Comparison of ENCODE assay signal across 28 cellular contexts in the genomic region with DNA sequence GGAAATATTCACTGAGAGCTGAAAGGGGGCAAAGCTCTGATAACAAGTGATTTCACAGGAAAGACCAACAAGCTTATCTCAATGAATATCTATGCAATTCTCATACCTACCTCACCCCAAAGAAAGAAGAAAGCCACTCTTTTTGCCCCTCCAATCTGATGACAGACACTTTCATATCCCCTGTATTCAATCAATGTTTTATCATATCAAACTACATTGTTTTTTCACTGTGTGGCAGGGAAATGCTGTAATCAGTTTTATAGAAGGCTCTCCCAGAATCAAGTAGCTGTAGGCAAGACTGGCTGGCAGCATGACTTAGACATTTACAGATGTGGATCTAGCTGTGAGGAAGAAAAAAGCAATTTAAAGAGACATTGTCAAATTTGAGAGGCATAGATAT.
DNase-seq lines count a peak whose midpoint lies in the region; ATAC-seq and TF ChIP-seq lines count a peak whose summit lies in the region.
"Had no signal": no experiment of that assay in that cellular context is flagged by ENCODE, and none has a peak within 500 bp of the region (broad histone marks: within the 10 kb centered on the region; RNA-seq: fewer than 3 reads in every experiment).

No MANE protein-coding gene starts in this region.

- H3K27me3 Mint-ChIP-seq in HFFc6 (ENCODE audit: insufficient read depth) = no peaks in the 10 kb centered on the region
- peaks cover 5% of the 10 kb centered on the region for H3K27me3 Mint-ChIP-seq in CD8-positive, alpha-beta T cell (ENCODE audit: low read depth)
- H3K27me3 Mint-ChIP-seq: CD4-positive, alpha-beta T cell had no signal

- POLR2A ChIA-PET in A673 (lab: Charles Lee; ENCODE audit: low non-redundant PET) = no interaction called here
- POLR2A ChIA-PET in CD8-positive, alpha-beta T cell (lab: Charles Lee) = no interaction called here

- H3K27ac ChIP-seq in A673 (ENCODE audit: low read depth, low read length, poor library complexity, severe bottlenecking) = no peak overlapping the region
- peak overlapping the region; percentile 97 for H3K27ac ChIP-seq in RWPE2 (ENCODE audit: poor library complexity, severe bottlenecking)
- no peak overlapping the region for H3K27ac ChIP-seq in CD8-positive, alpha-beta T cell (ENCODE audit: low read depth, low read length)
- H3K27ac ChIP-seq: BLaER1 treated with 17β-estradiol and CSF1 and Interleukin-3, amounts not matched to agents 10 nM and 100 nM; KMS-11; PC-9 had no signal

- ATAC-seq in RWPE2 (ENCODE audit: low read depth) (no peak), GM18867 (IDR thresholded peaks at IDR 0.05; ENCODE audit: unreplicated experiment) (no peak)
- ATAC-seq in CD8-positive, alpha-beta T cell = no peak
- ATAC-seq: GM12878, T-helper 17 cell had no signal

- no peak overlapping the region for H3K4me3 ChIP-seq in A673 (ENCODE audit: low read depth, low read length, poor library complexity, severe bottlenecking)
- H3K4me3 ChIP-seq in RWPE2 (ENCODE audit: severe bottlenecking) = no peak overlapping the region
- no peak overlapping the region for H3K4me3 ChIP-seq in CD8-positive, alpha-beta T cell (ENCODE audit: low read depth, low read length)
- H3K4me3 ChIP-seq: BLaER1 treated with 17β-estradiol and CSF1 and Interleukin-3, amounts not matched to agents 10 nM and 100 nM; GM12878; PC-9 had no signal

- H3K4me1 ChIP-seq in A673 (ENCODE audit: insufficient read depth, low read length, poor library complexity, severe bottlenecking) = no peaks in the 10 kb centered on the region
- H3K4me1 ChIP-seq in RWPE2 (ENCODE audit: insufficient read depth, poor library complexity, severe bottlenecking) = peaks cover 56% of the 10 kb centered on the region
- no peaks in the 10 kb centered on the region for H3K4me1 ChIP-seq in CD8-positive, alpha-beta T cell (ENCODE audit: insufficient read depth, low read length)
- H3K4me1 ChIP-seq: BLaER1 treated with 17β-estradiol and CSF1 and Interleukin-3, amounts not matched to agents 10 nM and 100 nM; Caco-2 had no signal

- H3K9me3 Mint-ChIP-seq in HFFc6 = no peaks in the 10 kb centered on the region
- no peaks in the 10 kb centered on the region for H3K9me3 Mint-ChIP-seq in CD8-positive, alpha-beta T cell
- H3K9me3 Mint-ChIP-seq: CD4-positive, alpha-beta T cell had no signal

- no peaks in the 10 kb centered on the region for H3K36me3 ChIP-seq in A673 (ENCODE audit: insufficient read depth, low read length, poor library complexity, severe bottlenecking)
- no peaks in the 10 kb centered on the region for H3K36me3 ChIP-seq in RWPE2 (ENCODE audit: low read depth)
- H3K36me3 ChIP-seq in CD8-positive, alpha-beta T cell (ENCODE audit: insufficient read depth, low read length) = no peaks in the 10 kb centered on the region
- H3K36me3 ChIP-seq: BLaER1 treated with 17β-estradiol and CSF1 and Interleukin-3, amounts not matched to agents 10 nM and 100 nM had no signal

- H3K27ac Mint-ChIP-seq in HFFc6 = peak overlapping the region; percentile 20
- H3K27ac Mint-ChIP-seq in CD8-positive, alpha-beta T cell = no peak overlapping the region
- H3K27ac Mint-ChIP-seq: CD4-positive, alpha-beta T cell; T-helper 17 cell had no signal

- peaks cover 71% of the 10 kb centered on the region for H3K4me1 Mint-ChIP-seq in HFFc6 (ENCODE audit: low read depth)
- no peaks in the 10 kb centered on the region for H3K4me1 Mint-ChIP-seq in CD8-positive, alpha-beta T cell (ENCODE audit: low read depth)
- H3K4me1 Mint-ChIP-seq: T-helper 17 cell had no signal

- intact Hi-C loops in A673 (cut with micrococcal nuclease; ENCODE audit: unreplicated experiment) = no loop called here
- intact Hi-C loops in CD8-positive, alpha-beta T cell (cut with DNase I, micrococcal nuclease) = no loop called here

- no TSS peak for BruUV-seq in A673 (replicated peaks; lab: Mats Ljungman, UMichigan)

- H3K9me3 ChIP-seq in A673 (ENCODE audit: low read depth, low read length, poor library complexity, severe bottlenecking) = no peaks in the 10 kb centered on the region
- no peaks in the 10 kb centered on the region for H3K9me3 ChIP-seq in RWPE2 (ENCODE audit: severe bottlenecking)
- no peaks in the 10 kb centered on the region for H3K9me3 ChIP-seq in CD8-positive, alpha-beta T cell (ENCODE audit: low read length)
- H3K9me3 ChIP-seq: BLaER1 treated with 17β-estradiol and CSF1 and Interleukin-3, amounts not matched to agents 10 nM and 100 nM; Caco-2 had no signal

- CTCF ChIA-PET in A673 (lab: Charles Lee) = no interaction called here
- CTCF ChIA-PET in CD8-positive, alpha-beta T cell (lab: Charles Lee) = no interaction called here

- TF ChIP-seq CTCF in A673 (conservative IDR thresholded peaks at IDR 0.05; ENCODE audit: low read depth, low read length) (no peak), HFFc6 (IDR thresholded peaks at IDR 0.05) (no peak), RWPE2 (IDR thresholded peaks at IDR 0.05; ENCODE audit: poor library complexity, severe bottlenecking) (no peak)
- no peak for TF ChIP-seq CTCF in CD8-positive, alpha-beta T cell (IDR thresholded peaks at IDR 0.05)

- DNase-seq in A673 (ENCODE audit: low spot score) (peak; percentile 12), HFFc6 (peak; percentile 8), RWPE2 (ENCODE audit: low spot score) (no peak), fibroblast of peridontal ligament (ENCODE audit: extremely low read depth) (peak; percentile 23), NCI-H1930 (lab: John Stamatoyannopoulos, UW) (no peak)
- DNase-seq in CD8-positive, alpha-beta T cell = no peak
- DNase-seq: AML-193; Caco-2; CD4-positive, alpha-beta T cell; DMS 273 treated with DMSO at 0.1 percent for 48 hours; DMS79; EL; GDM1; IMR-90; NCI-H1092; NCI-H1417 treated with DMSO at 0.1 percent for 48 hours; NCI-H187; NCI-H2171 treated with DMSO at 0.1 percent for 48 hours; NCI-H524; NCI-H774; PC-9; RPMI8226; SHP77; T-helper 17 cell had no signal

- no peaks in the 10 kb centered on the region for H3K36me3 Mint-ChIP-seq in HFFc6 (ENCODE audit: low read depth)
- H3K36me3 Mint-ChIP-seq in CD8-positive, alpha-beta T cell = no peaks in the 10 kb centered on the region

- H3K27me3 ChIP-seq in A673 (replicated peaks; ENCODE audit: insufficient read depth, low read depth, low read length, poor library complexity) (no peaks in the 10 kb centered on the region), RWPE2 (ENCODE audit: insufficient read depth, poor library complexity, severe bottlenecking) (no peaks in the 10 kb centered on the region)
- H3K27me3 ChIP-seq in CD8-positive, alpha-beta T cell (ENCODE audit: insufficient read depth, low read length) = no peaks in the 10 kb centered on the region
- H3K27me3 ChIP-seq: BLaER1 treated with 17β-estradiol and CSF1 and Interleukin-3, amounts not matched to agents 10 nM and 100 nM had no signal

- H3K4me3 Mint-ChIP-seq in HFFc6 = no peak overlapping the region
- H3K4me3 Mint-ChIP-seq in CD8-positive, alpha-beta T cell = no peak overlapping the region
- H3K4me3 Mint-ChIP-seq: CD4-positive, alpha-beta T cell; T-helper 17 cell had no signal

Comparison
In these comparisons a context has a peak if more than half of its experiments do, and no peak if none do; other contexts are left out.
1. DNase-seq: peak in A673 (single experiment), HFFc6 (single experiment) and fibroblast of peridontal ligament (single experiment); none in RWPE2 (single experiment), NCI-H1930 (0 of 2) and CD8-positive, alpha-beta T cell (0 of 7).